ENCODE assay signal across 25 cellular contexts in the genomic region with DNA sequence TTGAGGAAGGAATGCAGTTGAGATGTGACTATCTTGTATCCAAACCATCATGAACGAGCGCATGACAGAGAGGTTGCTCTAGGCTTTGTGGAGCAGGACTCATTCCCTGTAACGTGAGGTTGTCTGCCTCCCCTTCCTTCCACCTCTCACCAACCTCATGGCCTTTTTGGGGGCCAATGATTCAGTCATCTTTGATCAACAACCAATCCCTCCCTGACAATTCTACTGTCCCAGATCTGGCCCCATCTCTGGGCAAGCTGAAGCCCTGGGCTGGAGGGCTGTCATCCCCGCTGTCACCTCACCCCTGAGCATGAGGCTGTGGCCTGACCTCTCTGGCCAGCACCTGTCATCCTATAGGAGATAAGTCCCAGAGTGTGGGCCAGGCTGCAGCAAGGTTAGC. TPM values are rescaled to one million over a fixed set of nuclear protein-coding genes. Genes with fewer than 3 reads are reported as not detected.
"Had no signal": no experiment of that assay in that cellular context is flagged by ENCODE, and none has a peak within 500 bp of the region (broad histone marks: within the 10 kb centered on the region; RNA-seq: fewer than 3 reads in every experiment).

No MANE protein-coding gene starts in this region.

- H3K27me3 ChIP-seq: hepatocyte, pancreas, right lobe of liver, stomach, testis, thyroid gland, transverse colon, upper lobe of left lung, vagina had no signal

- H3K27ac Mint-ChIP-seq: naive thymus-derived CD4-positive, alpha-beta T cell; natural killer cell treated with Interleukin-12 subunit alpha and Interleukin-12 subunit beta and Interleukin-15 and Interleukin-18, amount 100 ng/mL, for 72 hours; stimulated activated naive B cell treated with anti-CD40 and anti-IgM and Interleukin-4, amounts not matched to agents 10 μg/mL and 1 μg/mL and 100 μg/mL, for 72 hours had no signal

- H3K36me3 Mint-ChIP-seq: naive thymus-derived CD4-positive, alpha-beta T cell; natural killer cell treated with Interleukin-12 subunit alpha and Interleukin-12 subunit beta and Interleukin-15 and Interleukin-18, amount 100 ng/mL, for 72 hours; stimulated activated naive B cell treated with anti-CD40 and anti-IgM and Interleukin-4, amounts not matched to agents 10 μg/mL and 1 μg/mL and 100 μg/mL, for 72 hours had no signal

- H3K9me3 Mint-ChIP-seq: naive thymus-derived CD4-positive, alpha-beta T cell; natural killer cell treated with Interleukin-12 subunit alpha and Interleukin-12 subunit beta and Interleukin-15 and Interleukin-18, amount 100 ng/mL, for 72 hours; stimulated activated naive B cell treated with anti-CD40 and anti-IgM and Interleukin-4, amounts not matched to agents 10 μg/mL and 1 μg/mL and 100 μg/mL, for 72 hours had no signal

- H3K4me3 ChIP-seq: hepatocyte, left ventricle myocardium inferior, lung, mucosa of descending colon, pancreas, psoas muscle, right lobe of liver, smooth muscle cell, stomach, testis, thyroid gland, transverse colon, upper lobe of left lung, vagina had no signal

- DNase-seq: islet precursor cell; left ventricle myocardium inferior; midbrain; mucosa of descending colon; naive thymus-derived CD4-positive, alpha-beta T cell; pancreas; posterior cingulate gyrus; psoas muscle; right lobe of liver; stimulated activated CD4-positive, alpha-beta T cell treated with anti-CD3 and anti-CD28 coated beads, Interleukin-1b, Interleukin-23, amount 100 ng/mL, for 48 hours; stimulated activated CD4-positive, alpha-beta T cell treated with anti-CD3 and anti-CD28 coated beads, Interleukin-2, amount 100 ng/mL, for 48 hours; stimulated activated CD4-positive, alpha-beta T cell treated with anti-CD3 and anti-CD28 coated beads, Interleukin-4, amount 100 ng/mL, for 4 hours; stimulated activated CD8-positive, alpha-beta memory T cell treated with anti-CD3 and anti-CD28 coated beads, Interleukin-4, amount 100 ng/mL, for 48 hours; stimulated activated naive B cell treated with anti-CD40 and anti-IgM and Interleukin-4, amounts not matched to agents 10 μg/mL and 1 μg/mL and 100 μg/mL, for 72 hours; stimulated activated naive CD8-positive, alpha-beta T cell treated with anti-CD3 and anti-CD28 coated beads, Interleukin-15, Interleukin-2, amounts not matched to agents 100 U/mL and 50 U/mL, for 24 hours; stomach; testis; thyroid gland; transverse colon; upper lobe of left lung had no signal

- H3K27ac ChIP-seq: hepatocyte, left ventricle myocardium inferior, pancreas, psoas muscle, right lobe of liver, stomach, testis, thyroid gland, transverse colon, upper lobe of left lung, vagina had no signal

- H3K9me3 ChIP-seq: left ventricle myocardium inferior, mucosa of descending colon, pancreas, psoas muscle, right lobe of liver, stomach, testis, thyroid gland, transverse colon, upper lobe of left lung, vagina had no signal

- H3K36me3 ChIP-seq: pancreas, right lobe of liver, transverse colon, vagina had no signal

- ATAC-seq: mucosa of descending colon; naive thymus-derived CD4-positive, alpha-beta T cell; natural killer cell treated with Interleukin-12 subunit alpha and Interleukin-12 subunit beta and Interleukin-15 and Interleukin-18, amount 100 ng/mL, for 72 hours; pancreas; psoas muscle; right lobe of liver; stimulated activated naive B cell treated with anti-CD40 and anti-IgM and Interleukin-4, amounts not matched to agents 10 μg/mL and 1 μg/mL and 100 μg/mL, for 72 hours; stimulated activated naive CD8-positive, alpha-beta T cell treated with anti-CD3 and anti-CD28 coated beads, Interleukin-15, Interleukin-2, amounts not matched to agents 100 U/mL and 50 U/mL, for 24 hours had no signal

- H3K4me3 Mint-ChIP-seq: naive thymus-derived CD4-positive, alpha-beta T cell; natural killer cell treated with Interleukin-12 subunit alpha and Interleukin-12 subunit beta and Interleukin-15 and Interleukin-18, amount 100 ng/mL, for 72 hours; stimulated activated naive B cell treated with anti-CD40 and anti-IgM and Interleukin-4, amounts not matched to agents 10 μg/mL and 1 μg/mL and 100 μg/mL, for 72 hours had no signal

- H3K4me1 ChIP-seq: pancreas, psoas muscle, testis, vagina had no signal

RNA-seq across cellular contexts. Expression of a gene that starts 58.3 kb away (rescaled TPM):
- total RNA-seq: natural killer cell treated with Interleukin-12 subunit alpha and Interleukin-12 subunit beta and Interleukin-15 and Interleukin-18, amount 100 ng/mL, for 72 hours had no signal
